In genomic region chr13:110569962-110570361, GRCh38 we compare ENCODE assay signal across 8 cellular contexts. TPM values are rescaled to one million over a fixed set of nuclear protein-coding genes. Genes with fewer than 3 reads are reported as not detected.
DNase-seq lines count a peak whose midpoint lies in the region; ATAC-seq, FAIRE-seq and TF ChIP-seq lines count a peak whose summit lies in the region.
"Not testable (repeated sequence)": the region's sequence is repeated elsewhere in the genome, so short reads cannot be mapped to it uniquely, and the experiment has no call there.

No MANE protein-coding gene starts in this region.

- H3K36me3 Mint-ChIP-seq in GM23338 (ENCODE audit: low read depth), result not testable (repeated sequence)

- not testable (repeated sequence) for H3K14ac ChIP-seq in H1 (ENCODE audit: insufficient read length)
- peak overlapping the region; percentile 34 for H3K14ac ChIP-seq in trophoblast cell (ENCODE audit: low read length)

- not testable (repeated sequence) for H3K4me1 ChIP-seq in GM23338 (ENCODE audit: insufficient read depth); H1 (replicated peaks in 1 of 4; ENCODE audit: control insufficient read depth in 3 of 4, insufficient read depth in 4 of 4, low read length in 3 of 4)
- H3K4me1 ChIP-seq in HepG2 (ENCODE audit: insufficient read depth, low read length) (peaks cover 12% of the 10 kb centered on the region), trophoblast cell (ENCODE audit: control insufficient read depth in 1 of 2, insufficient read depth in 2 of 2, low read length in 2 of 2) (peaks cover 15 to 24% of the 10 kb centered on the region in 2 experiments)

- not testable (repeated sequence) for H3K23ac ChIP-seq in H1 (ENCODE audit: insufficient read length); trophoblast cell (ENCODE audit: low read length)

- H3K36me3 ChIP-seq in GM23338 (ENCODE audit: insufficient read depth); H1 (ENCODE audit: control insufficient read depth in 2 of 4, insufficient read depth in 4 of 4, low read length in 3 of 4); HepG2 (replicated peaks in 1 of 2; ENCODE audit: control insufficient read depth in 1 of 2, insufficient read depth in 2 of 2, low read length in 2 of 2); trophoblast cell (ENCODE audit: control insufficient read depth in 1 of 2, insufficient read depth in 2 of 2, low read length in 2 of 2): not testable (repeated sequence)

- H3K27ac ChIP-seq in GM23338 (ENCODE audit: low read depth); H1 (ENCODE audit: low read depth, low read length); HepG2 (ENCODE audit: extremely low read length, insufficient read depth, low read length); trophoblast cell (ENCODE audit: low read depth, low read length): not testable (repeated sequence)

- peak overlapping the region; percentile 1; the same call in 1 of the 2 replicates for H2AFZ ChIP-seq in GM23338
- not testable (repeated sequence) for H2AFZ ChIP-seq in H1 (ENCODE audit: low read length); HepG2 (ENCODE audit: low read length); trophoblast cell (ENCODE audit: insufficient read depth, low read length, poor library complexity)

- FAIRE-seq in H1 (lab: Jason Lieb, UNC); HepG2 (lab: Jason Lieb, UNC): not testable (repeated sequence)

- not testable (repeated sequence) for H3F3A ChIP-seq in GM23338 (replicated peaks; ENCODE audit: low read depth)

- H4K5ac ChIP-seq in H1 (ENCODE audit: insufficient read length, low read depth, low read length), result not testable (repeated sequence)

- CTCF ChIA-PET in H1 (lab: Charles Lee; ENCODE audit: partially characterized antibody), result interaction anchor here (0.8 to 1.3 kb wide), 6 partner anchors 8 to 75 kb away, joined by 3 to 6 read pairs (median 4); partner anchors contain the start of gene RAB20
- CTCF ChIA-PET in HepG2 (lab: Yijun Ruan, JAX; ENCODE audit: low intra/inter-chr PET ratio, low total read pairs), result not testable (repeated sequence)

- not testable (repeated sequence) for TF ChIP-seq EP300 in H1 (IDR thresholded peaks at IDR 0.05; ENCODE audit: borderline replicate concordance in 1 of 2, low read depth in 2 of 2, low read length in 2 of 2); HepG2 (IDR thresholded peaks at IDR 0.05; ENCODE audit: low read depth in 2 of 2, low read length in 2 of 2); HepG2 (CRISPR knock-in tag; IDR thresholded peaks at IDR 0.05; ENCODE audit: borderline replicate concordance)

- in situ Hi-C loops in HepG2 (cut with HindIII; ENCODE audit: extremely low pct_ligation_motif_present, low pct_unique_long_range_greater_than_20kb), result not testable (repeated sequence)

- 0 out of 2 replicates have a peak overlapping the region, but pooled peaks have one; percentile 50 for H2BK12ac ChIP-seq in H1 (ENCODE audit: low read depth, low read length)
- H2BK12ac ChIP-seq in trophoblast cell (ENCODE audit: low read length), result peak overlapping the region; percentile 37

- peaks cover 17% of the 10 kb centered on the region for H3K4me1 Mint-ChIP-seq in GM23338

- not testable (repeated sequence) for H3K4me2 ChIP-seq in GM23338; H1 (ENCODE audit: insufficient read depth in 1 of 2, low read depth in 2 of 2, low read length in 2 of 2); HepG2 (ENCODE audit: low read depth, low read length); trophoblast cell (ENCODE audit: low read length)

- intact Hi-C loops in HepG2 (cut with micrococcal nuclease; ENCODE audit: unreplicated experiment), result not testable (repeated sequence)

- not testable (repeated sequence) for H2BK5ac ChIP-seq in H1 (ENCODE audit: low read depth, low read length); trophoblast cell (ENCODE audit: low read depth, low read length, poor library complexity)

- POLR2A ChIA-PET in H1 (lab: Charles Lee; ENCODE audit: partially characterized antibody), result interaction anchor here (0.7 to 1.7 kb wide), 2 partner anchors 16 to 55 kb away, joined by 3 read pairs; no protein-coding TSS in a partner anchor
- POLR2A ChIA-PET in HepG2 (lab: Yijun Ruan, JAX), result not testable (repeated sequence)

- H4K12ac ChIP-seq in trophoblast cell (ENCODE audit: low read depth, low read length), result not testable (repeated sequence)

- H3K23me2 ChIP-seq in H1 (ENCODE audit: low read depth, low read length), result not testable (repeated sequence)

- BruUV-seq in HepG2 (replicated peaks; lab: Mats Ljungman, UMichigan), result not testable (repeated sequence)

- not testable (repeated sequence) for ATAC-seq in GM23338, HepG2

- not testable (repeated sequence) for H2BK120ac ChIP-seq in H1 (replicated peaks; ENCODE audit: low read depth, low read length); trophoblast cell (ENCODE audit: insufficient read depth, low read length, poor library complexity)

- not testable (repeated sequence) for H4K91ac ChIP-seq in H1 (replicated peaks; ENCODE audit: insufficient read length, low read length)
- H4K91ac ChIP-seq in trophoblast cell (ENCODE audit: low read depth, low read length), result peak overlapping the region; percentile 10

- not testable (repeated sequence) for H3K4me3 ChIP-seq in GM23338; H1 (ENCODE audit: extremely low read depth in 1 of 4, insufficient read depth in 2 of 4, low read depth in 3 of 4, low read length in 4 of 4); HepG2 (replicated peaks in 1 of 3; ENCODE audit: insufficient read depth in 1 of 3, low read depth in 2 of 3, low read length in 3 of 3); trophoblast cell (ENCODE audit: low read depth, low read length)

- H3K9me3 Mint-ChIP-seq in GM23338, result not testable (repeated sequence)

- TF ChIP-seq POLR2A in H1 (IDR thresholded peaks at IDR 0.05; ENCODE audit: control extremely low read depth in 1 of 2, low read depth in 2 of 2, low read length in 2 of 2); HepG2 (IDR thresholded peaks at IDR 0.05; ENCODE audit: insufficient read depth in 1 of 2, low read depth in 2 of 2, low read length in 2 of 2): not testable (repeated sequence)

- H2BK20ac ChIP-seq in H1 (ENCODE audit: low read length), result not testable (repeated sequence)

- not testable (repeated sequence) for H3K27me3 ChIP-seq in GM23338 (ENCODE audit: insufficient read depth); H1 (replicated peaks in 1 of 4; ENCODE audit: control insufficient read depth in 3 of 4, extremely low read depth in 1 of 4, insufficient read depth in 3 of 4, low read length in 3 of 4); HepG2 (ENCODE audit: control insufficient read depth in 1 of 2, insufficient read depth in 2 of 2, low read length in 2 of 2); trophoblast cell (ENCODE audit: insufficient read depth, low read length)

- not testable (repeated sequence) for H2AK5ac ChIP-seq in H1 (ENCODE audit: low read depth, low read length); trophoblast cell (ENCODE audit: low read length)

- H4K20me1 ChIP-seq in GM23338 (replicated peaks; ENCODE audit: insufficient read depth); H1 (replicated peaks in 1 of 2; ENCODE audit: control insufficient read depth in 1 of 2, insufficient read depth in 2 of 2, low read length in 2 of 2); HepG2 (ENCODE audit: insufficient read depth, low read length): not testable (repeated sequence)

- not testable (repeated sequence) for H3K18ac ChIP-seq in H1 (ENCODE audit: extremely low read depth, low read length); trophoblast cell (ENCODE audit: low read length)

- not testable (repeated sequence) for H3K9me2 ChIP-seq in GM23338 (ENCODE audit: insufficient read depth)

- H3K79me2 ChIP-seq in GM23338 (replicated peaks; ENCODE audit: insufficient read depth); H1 (ENCODE audit: control insufficient read depth in 1 of 2, insufficient read depth in 2 of 2, low read length in 2 of 2); HepG2 (ENCODE audit: insufficient read depth, low read length); trophoblast cell (ENCODE audit: control insufficient read depth, insufficient read depth, low read length, poor library complexity): not testable (repeated sequence)

- H3K27me3 Mint-ChIP-seq in GM23338 (ENCODE audit: insufficient read depth, low read depth, poor library complexity), result peaks cover 16% of the 10 kb centered on the region

- H4K8ac ChIP-seq in H1 (ENCODE audit: extremely low read depth, insufficient read depth, low read length), result not testable (repeated sequence)
- peak overlapping the region; percentile 50 for H4K8ac ChIP-seq in trophoblast cell (ENCODE audit: low read depth, low read length)

- DNase-seq in EH (ENCODE audit: low read depth) (peak; percentile 19), HT1080 (ENCODE audit: low read depth) (peak; percentile 20), MV-4-11 (lab: John Stamatoyannopoulos, UW) (peak; percentile 24), amniotic epithelial cell (ENCODE audit: low read depth) (peak; percentile 34), trophoblast cell (peak in 1 of 2 donors; percentile 49)
- DNase-seq in GM23338 (ENCODE audit: low spot score); H1 (ENCODE audit: low read depth in 1 of 2, low spot score in 2 of 2); HepG2 (ENCODE audit: low spot score): not testable (repeated sequence)

- H3K4ac ChIP-seq in H1 (replicated peaks; ENCODE audit: insufficient read length, low read depth, low read length); trophoblast cell (ENCODE audit: low read depth, low read length): not testable (repeated sequence)

- not testable (repeated sequence) for H3K56ac ChIP-seq in H1 (replicated peaks; ENCODE audit: insufficient read length, low read depth, low read length)

- not testable (repeated sequence) for TF ChIP-seq RAD21 in H1 (IDR thresholded peaks at IDR 0.05 in 1 of 2, conservative IDR thresholded peaks at IDR 0.05 in 1 of 2; ENCODE audit: low read depth in 2 of 2, low read length in 2 of 2); HepG2 (CRISPR knock-in tag; IDR thresholded peaks at IDR 0.05)

- not testable (repeated sequence) for H3K79me1 ChIP-seq in H1 (ENCODE audit: low read depth, low read length)
- peaks cover 21% of the 10 kb centered on the region for H3K79me1 ChIP-seq in trophoblast cell (ENCODE audit: low read length)

- 0 out of 2 replicates have a peak overlapping the region, but pooled peaks have one; percentile 14 for H3K27ac Mint-ChIP-seq in GM23338

- not testable (repeated sequence) for H2BK15ac ChIP-seq in H1 (ENCODE audit: low read length)

- TF ChIP-seq CTCF in GM23338 (conservative IDR thresholded peaks at IDR 0.05; ENCODE audit: low read depth in 2 of 2), result peak; percentile 26 to 27; a peak in 3 of 4 replicates
- not testable (repeated sequence) for TF ChIP-seq CTCF in H1 (IDR thresholded peaks at IDR 0.05; ENCODE audit: control extremely low read depth in 1 of 3, insufficient read depth in 1 of 3, low read depth in 1 of 3, low read length in 3 of 3); HepG2 (CRISPR knock-in tag; IDR thresholded peaks at IDR 0.05)

- not testable (repeated sequence) for H3K4me3 Mint-ChIP-seq in GM23338

- H3K9ac ChIP-seq in H1 (replicated peaks in 1 of 4; ENCODE audit: extremely low read depth in 1 of 4, low read depth in 3 of 4, low read length in 3 of 4); HepG2 (ENCODE audit: insufficient read depth, low read depth, low read length); trophoblast cell (ENCODE audit: low read length): not testable (repeated sequence)

- WGBS in H1 (ENCODE audit: extremely low coverage in 1 of 2, insufficient coverage in 1 of 2, insufficient read length in 1 of 2, insufficient replicate concordance in 2 of 2, low coverage in 1 of 2, low lambda C conversion rate in 2 of 2, missing lambda C conversion rate in 1 of 2), 2 experiments, result 86% methylated on average over 7 of the region's 7 CpGs; no CpG with 5 or more reads in 1 of the 2 experiments
- WGBS in HepG2 (ENCODE audit: low lambda C conversion rate), result 87% methylated on average over 7 of the region's 7 CpGs
- WGBS in trophoblast cell (ENCODE audit: extremely low coverage, insufficient coverage, insufficient read length), result no CpG with 5 or more reads among the region's 7 CpGs

- H3K9me3 ChIP-seq in H1 (ENCODE audit: insufficient read depth in 2 of 2, low read depth in 1 of 2, low read length in 1 of 2); HepG2 (ENCODE audit: low read length); trophoblast cell (ENCODE audit: insufficient read depth, low read depth, low read length): not testable (repeated sequence)

RNA-seq across cellular contexts. Expression of gene RAB20, which starts 8.4 kb away (rescaled TPM):
- 26.6 and 32.1 TPM in 2 replicates for total RNA-seq in GM23338 (2014; rRNA removed; shearing (Covaris generic))
- polyA plus RNA-seq in GM23338 (2016; fragmentation: Nextera tagmentation; extraction: Ambion mirVana) (11.8 and 12.3 TPM in 2 replicates), H1 (2011; rRNA removed) (14.8 and 21.5 TPM in 2 replicates), HepG2 (2011; rRNA removed) (27.3 and 30.5 TPM in 2 replicates)
- total RNA-seq in HT1080 (2014; rRNA removed; shearing (Covaris generic)), result 7.3 and 7.6 TPM in 2 replicates
- polyA plus RNA-seq in HT1080 (2015; cell fraction: cytosol; rRNA removed), result 4.1 and 4.9 TPM in 2 replicates
- polyA plus RNA-seq in HT1080 (2015; cell fraction: nucleus; rRNA removed), result 1.3 and 2.4 TPM in 2 replicates
- total RNA-seq in H1 (2021; fragmentation: NEBNext Ultra II Directional; extraction: Animal tissue kit (Norgen Biotek cat#: 25700)), result 24.7 and 27.9 TPM in 2 replicates
- 23.6 TPM for polyA plus RNA-seq in H1 (2011; cell fraction: cytosol; rRNA removed)
- 14.3 TPM for polyA plus RNA-seq in H1 (2011; cell fraction: nucleus; rRNA removed)
- polyA plus RNA-seq in H1 (2012, experiment 1 of 2), result 17.1 to 20.8 TPM (median 17.7 TPM) in 4 replicates
- polyA plus RNA-seq in H1 (2012, experiment 2 of 2), result 24.0 TPM
- 16.4 TPM for polyA plus RNA-seq in H1 (2013, experiment 1 of 2)
- 16.1 TPM for polyA plus RNA-seq in H1 (2013, experiment 2 of 2)
- 8.5 and 11.9 TPM in 2 replicates for polyA minus RNA-seq in H1 (2011; rRNA and poly(A)+ RNA removed)
- 11.2 TPM for polyA minus RNA-seq in H1 (2011; cell fraction: cytosol; rRNA and poly(A)+ RNA removed)
- 4.9 TPM for polyA minus RNA-seq in H1 (2011; cell fraction: nucleus; rRNA and poly(A)+ RNA removed)
- total RNA-seq in HepG2 (2016; rRNA removed; fragmentation: Illumina TruSeq; extraction: Trizol), result 15.2 and 15.6 TPM in 2 replicates
- 5.8 and 6.2 TPM in 2 replicates for total RNA-seq in HepG2 (2016; cell fraction: cytosol; rRNA removed; fragmentation: Illumina TruSeq; extraction: Trizol; ENCODE audit: low read depth)
- total RNA-seq in HepG2 (2016; cell fraction: insoluble cytoplasmic fraction; rRNA removed; fragmentation: Illumina TruSeq; extraction: Trizol), result 13.5 and 15.3 TPM in 2 replicates
- 12.0 and 13.1 TPM in 2 replicates for total RNA-seq in HepG2 (2016; cell fraction: membrane; rRNA removed; fragmentation: Illumina TruSeq; extraction: Trizol)
- total RNA-seq in HepG2 (2016; cell fraction: nucleus; rRNA removed; fragmentation: Illumina TruSeq; extraction: Trizol), result 6.5 and 7.9 TPM in 2 replicates
- 28.4 and 39.0 TPM in 2 replicates for polyA plus RNA-seq in HepG2 (2011; cell fraction: cytosol; rRNA removed)
- polyA plus RNA-seq in HepG2 (2011; cell fraction: nucleus; rRNA removed), result 12.0 and 13.8 TPM in 2 replicates
- 14.6 and 20.9 TPM in 2 replicates for polyA plus RNA-seq in HepG2 (2012)
- polyA plus RNA-seq in HepG2 (2016; cell fraction: cytosol; fragmentation: Illumina TruSeq; extraction: Trizol; ENCODE audit: low read depth), result 4.5 and 5.9 TPM in 2 replicates
- 13.3 and 15.2 TPM in 2 replicates for polyA plus RNA-seq in HepG2 (2016; cell fraction: insoluble cytoplasmic fraction; fragmentation: Illumina TruSeq; extraction: Trizol; ENCODE audit: low read depth)
- 7.5 and 8.5 TPM in 2 replicates for polyA plus RNA-seq in HepG2 (2016; cell fraction: membrane; fragmentation: Illumina TruSeq; extraction: Trizol; ENCODE audit: low read depth)
- 9.6 and 9.8 TPM in 2 replicates for polyA plus RNA-seq in HepG2 (2016; cell fraction: nucleus; fragmentation: Illumina TruSeq; extraction: Trizol; ENCODE audit: insufficient read depth, low read depth)
- 7.5 and 23.0 TPM in 2 replicates for polyA minus RNA-seq in HepG2 (2011; rRNA and poly(A)+ RNA removed; ENCODE audit: low replicate concordance)
- polyA minus RNA-seq in HepG2 (2011; cell fraction: cytosol; rRNA and poly(A)+ RNA removed), result 12.6 and 15.1 TPM in 2 replicates
- polyA minus RNA-seq in HepG2 (2011; cell fraction: nucleus; rRNA and poly(A)+ RNA removed), result 8.2 TPM in 2 replicates
- polyA plus RNA-seq in trophoblast cell (2013), result 29.9 and 30.6 TPM in 2 replicates

RNA-seq across cellular contexts. Expression of gene NAXD, which starts 45.4 kb away (rescaled TPM):
- total RNA-seq in GM23338 (2014; rRNA removed; shearing (Covaris generic)), result 16.1 and 18.5 TPM in 2 replicates
- polyA plus RNA-seq in GM23338 (2016; fragmentation: Nextera tagmentation; extraction: Ambion mirVana) (15.3 and 16.9 TPM in 2 replicates), H1 (2011; rRNA removed) (35.5 and 38.2 TPM in 2 replicates), HepG2 (2011; rRNA removed) (23.2 and 27.0 TPM in 2 replicates)
- 22.8 and 22.9 TPM in 2 replicates for total RNA-seq in HT1080 (2014; rRNA removed; shearing (Covaris generic))
- polyA plus RNA-seq in HT1080 (2015; cell fraction: cytosol; rRNA removed), result 25.9 and 28.2 TPM in 2 replicates
- polyA plus RNA-seq in HT1080 (2015; cell fraction: nucleus; rRNA removed), result 47.5 and 50.4 TPM in 2 replicates
- 23.6 and 25.4 TPM in 2 replicates for total RNA-seq in H1 (2021; fragmentation: NEBNext Ultra II Directional; extraction: Animal tissue kit (Norgen Biotek cat#: 25700))
- polyA plus RNA-seq in H1 (2011; cell fraction: cytosol; rRNA removed), result 36.4 TPM
- polyA plus RNA-seq in H1 (2011; cell fraction: nucleus; rRNA removed), result 55.1 TPM
- 23.7 to 27.2 TPM (median 25.9 TPM) in 4 replicates for polyA plus RNA-seq in H1 (2012, experiment 1 of 2)
- 17.0 TPM for polyA plus RNA-seq in H1 (2012, experiment 2 of 2)
- 20.8 TPM for polyA plus RNA-seq in H1 (2013, experiment 1 of 2)
- 20.3 TPM for polyA plus RNA-seq in H1 (2013, experiment 2 of 2)
- polyA minus RNA-seq in H1 (2011; rRNA and poly(A)+ RNA removed), result 17.3 and 21.0 TPM in 2 replicates
- 8.7 TPM for polyA minus RNA-seq in H1 (2011; cell fraction: cytosol; rRNA and poly(A)+ RNA removed)
- polyA minus RNA-seq in H1 (2011; cell fraction: nucleus; rRNA and poly(A)+ RNA removed), result 14.9 TPM
- total RNA-seq in HepG2 (2016; rRNA removed; fragmentation: Illumina TruSeq; extraction: Trizol), result 18.5 and 19.0 TPM in 2 replicates
- total RNA-seq in HepG2 (2016; cell fraction: cytosol; rRNA removed; fragmentation: Illumina TruSeq; extraction: Trizol; ENCODE audit: low read depth), result 5.5 and 6.3 TPM in 2 replicates
- total RNA-seq in HepG2 (2016; cell fraction: insoluble cytoplasmic fraction; rRNA removed; fragmentation: Illumina TruSeq; extraction: Trizol), result 18.9 and 19.7 TPM in 2 replicates
- 12.5 and 13.8 TPM in 2 replicates for total RNA-seq in HepG2 (2016; cell fraction: membrane; rRNA removed; fragmentation: Illumina TruSeq; extraction: Trizol)
- total RNA-seq in HepG2 (2016; cell fraction: nucleus; rRNA removed; fragmentation: Illumina TruSeq; extraction: Trizol), result 20.9 and 21.0 TPM in 2 replicates
- 24.7 and 25.6 TPM in 2 replicates for polyA plus RNA-seq in HepG2 (2011; cell fraction: cytosol; rRNA removed)
- 81.1 and 85.3 TPM in 2 replicates for polyA plus RNA-seq in HepG2 (2011; cell fraction: nucleus; rRNA removed)
- polyA plus RNA-seq in HepG2 (2012), result 18.2 and 22.0 TPM in 2 replicates
- 5.1 and 5.8 TPM in 2 replicates for polyA plus RNA-seq in HepG2 (2016; cell fraction: cytosol; fragmentation: Illumina TruSeq; extraction: Trizol; ENCODE audit: low read depth)
- 18.8 and 20.5 TPM in 2 replicates for polyA plus RNA-seq in HepG2 (2016; cell fraction: insoluble cytoplasmic fraction; fragmentation: Illumina TruSeq; extraction: Trizol; ENCODE audit: low read depth)
- 10.7 and 10.9 TPM in 2 replicates for polyA plus RNA-seq in HepG2 (2016; cell fraction: membrane; fragmentation: Illumina TruSeq; extraction: Trizol; ENCODE audit: low read depth)
- 43.2 and 44.7 TPM in 2 replicates for polyA plus RNA-seq in HepG2 (2016; cell fraction: nucleus; fragmentation: Illumina TruSeq; extraction: Trizol; ENCODE audit: insufficient read depth, low read depth)
- 19.3 and 20.3 TPM in 2 replicates for polyA minus RNA-seq in HepG2 (2011; rRNA and poly(A)+ RNA removed; ENCODE audit: low replicate concordance)
- polyA minus RNA-seq in HepG2 (2011; cell fraction: cytosol; rRNA and poly(A)+ RNA removed), result 4.0 and 5.5 TPM in 2 replicates
- polyA minus RNA-seq in HepG2 (2011; cell fraction: nucleus; rRNA and poly(A)+ RNA removed), result 19.4 and 22.9 TPM in 2 replicates
- polyA plus RNA-seq in trophoblast cell (2013), result 20.5 TPM in 2 replicates
